In genomic region chr5:148443998-148444397, GRCh38 we compare ENCODE assay signal across 8 cellular contexts.
A peak's percentile ranks its signal among the peaks of the same experiment; 100 is the strongest.
DNase-seq lines count a peak whose midpoint lies in the region; ATAC-seq and TF ChIP-seq lines count a peak whose summit lies in the region.

No MANE protein-coding gene starts in this region.

- H3K4me1 Mint-ChIP-seq in nephron progenitor cell, result no peaks in the 10 kb centered on the region

- peak; percentile 70 for TF ChIP-seq CTCF in nephron progenitor cell (IDR thresholded peaks at IDR 0.05)

- H3K4me3 Mint-ChIP-seq in nephron progenitor cell, result no peak overlapping the region

- peak; percentile 41 for DNase-seq in D341Med (ENCODE audit: low spot score)
- DNase-seq in NCI-H345 treated with DMSO at 0.1 percent for 48 hours (lab: John Stamatoyannopoulos, UW; ENCODE audit: unreplicated experiment), result peak; percentile 77
- DNase-seq in activated CD4-positive, alpha-beta T cell treated with anti-CD3 and anti-CD28 coated beads, Interleukin-2, amount 50 U/mL, for 4 hours, result peak; percentile 18 to 23
- peak; percentile 66 for DNase-seq in fibroblast of gingiva (ENCODE audit: low read depth)
- peak; percentile 58 for DNase-seq in nephron progenitor cell
- DNase-seq in ecto neural progenitor cell (ENCODE audit: low spot score), result no peak

- H3K27me3 Mint-ChIP-seq in nephron progenitor cell (ENCODE audit: low read depth, poor library complexity), result peaks cover 3% of the 10 kb centered on the region

- H3K27ac Mint-ChIP-seq in nephron progenitor cell, result no peak overlapping the region

- ATAC-seq in GM19035 (IDR thresholded peaks at IDR 0.05; ENCODE audit: unreplicated experiment), result peak; percentile 83
- peak; percentile 83 for ATAC-seq in HG03108 (IDR thresholded peaks at IDR 0.05; ENCODE audit: unreplicated experiment)

- peaks cover 18% of the 10 kb centered on the region for H3K36me3 Mint-ChIP-seq in nephron progenitor cell (ENCODE audit: low read depth)

- no peaks in the 10 kb centered on the region for H3K9me3 Mint-ChIP-seq in nephron progenitor cell
